15 cellular contexts compared by ENCODE assay signal in genomic region chr3:152910211-152910610, GRCh38.
DNase-seq lines count a peak whose midpoint lies in the region; ATAC-seq, FAIRE-seq and TF ChIP-seq lines count a peak whose summit lies in the region.
"Had no signal": no experiment of that assay in that cellular context is flagged by ENCODE, and none has a peak within 500 bp of the region (broad histone marks: within the 10 kb centered on the region; RNA-seq: fewer than 3 reads in every experiment).

No MANE protein-coding gene starts in this region.

- peaks cover 12% of the 10 kb centered on the region for H3K4me1 ChIP-seq in A549
- no peaks in the 10 kb centered on the region for H3K4me1 ChIP-seq in SJCRH30
- H3K4me1 ChIP-seq: BLaER1 treated with 17β-estradiol and CSF1 and Interleukin-3, amounts not matched to agents 10 nM and 100 nM had no signal

- CTCF ChIA-PET in A549 (lab: Yijun Ruan, JAX), result interaction anchor here (0.6 kb wide), 2 partner anchors 255 to 1230 kb away, joined by 3 read pairs; no protein-coding TSS in a partner anchor
- CTCF ChIA-PET in CD4-positive, alpha-beta T cell (lab: Charles Lee), result no interaction called here

- in situ Hi-C loops in GM13977 (cut with MboI; ENCODE audit: low pct_unique_long_range_greater_than_20kb, low sequenced_read_pairs, unreplicated experiment), result no loop called here

- ATAC-seq in A549 (peak in 1 of 2 experiments; percentile 43; a peak in 3 of 6 replicates), HG03442 (IDR thresholded peaks at IDR 0.05; ENCODE audit: unreplicated experiment) (no peak)
- no peak for ATAC-seq in CD4-positive, alpha-beta T cell (ENCODE audit: poor library complexity)
- ATAC-seq in activated naive CD8-positive, alpha-beta T cell treated with anti-CD3 and anti-CD28 coated beads, Interleukin-2, amount 50 U/mL, for 24 hours, result no peak
- ATAC-seq: stimulated activated memory B cell treated with anti-CD40 and anti-IgM and Interleukin-4, amounts not matched to agents 10 μg/mL and 1 μg/mL and 100 μg/mL, for 72 hours had no signal

- no peaks in the 10 kb centered on the region for H3K27me3 Mint-ChIP-seq in CD4-positive, alpha-beta T cell
- H3K27me3 Mint-ChIP-seq in activated naive CD8-positive, alpha-beta T cell treated with anti-CD3 and anti-CD28 coated beads, Interleukin-2, amount 50 U/mL, for 24 hours, result no peaks in the 10 kb centered on the region
- H3K27me3 Mint-ChIP-seq: activated CD4-positive, alpha-beta T cell treated with anti-CD3 and anti-CD28 coated beads, Interleukin-2, amount 10 ng/mL, durations not matched to agents 7 days and 5 days; stimulated activated memory B cell treated with anti-CD40 and anti-IgM and Interleukin-4, amounts not matched to agents 10 μg/mL and 1 μg/mL and 100 μg/mL, for 72 hours had no signal

- 92% methylated on average over 4 of the region's 4 CpGs for WGBS in A549 (ENCODE audit: missing lambda C conversion rate)

- H3K4me3 Mint-ChIP-seq in CD4-positive, alpha-beta T cell, result no peak overlapping the region
- no peak overlapping the region for H3K4me3 Mint-ChIP-seq in activated naive CD8-positive, alpha-beta T cell treated with anti-CD3 and anti-CD28 coated beads, Interleukin-2, amount 50 U/mL, for 24 hours
- H3K4me3 Mint-ChIP-seq: activated CD4-positive, alpha-beta T cell treated with anti-CD3 and anti-CD28 coated beads, Interleukin-2, amount 10 ng/mL, durations not matched to agents 7 days and 5 days; activated T-helper 1 cell treated with anti-CD3 and anti-CD28 coated beads, Interleukin-12 subunit alpha, Interleukin-12 subunit beta, Interleukin-2, Interleukin-4 antibody, amounts not matched to agents 30 ng/mL and 10 ng/mL and 1 ng/mL, durations not matched to agents 14 hours and 24 hours and 36 hours; stimulated activated memory B cell treated with anti-CD40 and anti-IgM and Interleukin-4, amounts not matched to agents 10 μg/mL and 1 μg/mL and 100 μg/mL, for 72 hours had no signal

- H3K27me3 ChIP-seq in SJCRH30, result no peaks in the 10 kb centered on the region
- H3K27me3 ChIP-seq in CD4-positive, alpha-beta T cell (ENCODE audit: control insufficient read depth, insufficient read depth, low read length), result no peaks in the 10 kb centered on the region
- H3K27me3 ChIP-seq: BLaER1 treated with 17β-estradiol and CSF1 and Interleukin-3, amounts not matched to agents 10 nM and 100 nM had no signal

- H3K27ac ChIP-seq in A549, result peak overlapping the region; percentile 57 to 71
- no peak overlapping the region for H3K27ac ChIP-seq in SJCRH30
- no peak overlapping the region for H3K27ac ChIP-seq in CD4-positive, alpha-beta T cell (ENCODE audit: low read depth, low read length)
- H3K27ac ChIP-seq: BLaER1 treated with 17β-estradiol and CSF1 and Interleukin-3, amounts not matched to agents 10 nM and 100 nM had no signal

- no peak for TF ChIP-seq POLR2A in A549 (IDR thresholded peaks at IDR 0.05; ENCODE audit: low read length)

- H3K9me3 Mint-ChIP-seq in CD4-positive, alpha-beta T cell, result peaks cover under 1% of the 10 kb centered on the region
- peaks cover 2% of the 10 kb centered on the region for H3K9me3 Mint-ChIP-seq in activated naive CD8-positive, alpha-beta T cell treated with anti-CD3 and anti-CD28 coated beads, Interleukin-2, amount 50 U/mL, for 24 hours
- H3K9me3 Mint-ChIP-seq: activated CD4-positive, alpha-beta T cell treated with anti-CD3 and anti-CD28 coated beads, Interleukin-2, amount 10 ng/mL, durations not matched to agents 7 days and 5 days; activated T-helper 1 cell treated with anti-CD3 and anti-CD28 coated beads, Interleukin-12 subunit alpha, Interleukin-12 subunit beta, Interleukin-2, Interleukin-4 antibody, amounts not matched to agents 30 ng/mL and 10 ng/mL and 1 ng/mL, durations not matched to agents 14 hours and 24 hours and 36 hours had no signal

- TF ChIP-seq EP300 in A549 (IDR thresholded peaks at IDR 0.05), result no peak

- H3K4me1 Mint-ChIP-seq in CD4-positive, alpha-beta T cell (ENCODE audit: low read depth), result no peaks in the 10 kb centered on the region
- H3K4me1 Mint-ChIP-seq in activated naive CD8-positive, alpha-beta T cell treated with anti-CD3 and anti-CD28 coated beads, Interleukin-2, amount 50 U/mL, for 24 hours, result no peaks in the 10 kb centered on the region
- H3K4me1 Mint-ChIP-seq: activated CD4-positive, alpha-beta T cell treated with anti-CD3 and anti-CD28 coated beads, Interleukin-2, amount 10 ng/mL, durations not matched to agents 7 days and 5 days; stimulated activated memory B cell treated with anti-CD40 and anti-IgM and Interleukin-4, amounts not matched to agents 10 μg/mL and 1 μg/mL and 100 μg/mL, for 72 hours had no signal

- H3K27ac Mint-ChIP-seq in CD4-positive, alpha-beta T cell, result no peak overlapping the region
- no peak overlapping the region for H3K27ac Mint-ChIP-seq in activated naive CD8-positive, alpha-beta T cell treated with anti-CD3 and anti-CD28 coated beads, Interleukin-2, amount 50 U/mL, for 24 hours
- H3K27ac Mint-ChIP-seq: activated CD4-positive, alpha-beta T cell treated with anti-CD3 and anti-CD28 coated beads, Interleukin-2, amount 10 ng/mL, durations not matched to agents 7 days and 5 days; activated T-helper 1 cell treated with anti-CD3 and anti-CD28 coated beads, Interleukin-12 subunit alpha, Interleukin-12 subunit beta, Interleukin-2, Interleukin-4 antibody, amounts not matched to agents 30 ng/mL and 10 ng/mL and 1 ng/mL, durations not matched to agents 14 hours and 24 hours and 36 hours; stimulated activated memory B cell treated with anti-CD40 and anti-IgM and Interleukin-4, amounts not matched to agents 10 μg/mL and 1 μg/mL and 100 μg/mL, for 72 hours had no signal

- no peak overlapping the region for H3K4me3 ChIP-seq in A549
- H3K4me3 ChIP-seq in SJCRH30, result no peak overlapping the region
- no peak overlapping the region for H3K4me3 ChIP-seq in fibroblast of mammary gland (ENCODE audit: control insufficient read depth, low read depth, low read length)
- H3K4me3 ChIP-seq: BLaER1 treated with 17β-estradiol and CSF1 and Interleukin-3, amounts not matched to agents 10 nM and 100 nM had no signal

- H3K4me2 ChIP-seq in A549, result no peak overlapping the region
- H3K4me2 ChIP-seq: BLaER1 treated with 17β-estradiol and CSF1 and Interleukin-3, amounts not matched to agents 10 nM and 100 nM had no signal

- H3K9me3 ChIP-seq in A549, result no peaks in the 10 kb centered on the region
- no peaks in the 10 kb centered on the region for H3K9me3 ChIP-seq in SJCRH30 (replicated peaks)
- H3K9me3 ChIP-seq in CD4-positive, alpha-beta T cell (ENCODE audit: control insufficient read depth, low read length), result no peaks in the 10 kb centered on the region
- H3K9me3 ChIP-seq: BLaER1 treated with 17β-estradiol and CSF1 and Interleukin-3, amounts not matched to agents 10 nM and 100 nM had no signal

- TF ChIP-seq CTCF in A549 (IDR thresholded peaks at IDR 0.05) (no peak), GM13977 (IDR thresholded peaks at IDR 0.05; ENCODE audit: extremely low read depth, insufficient read depth, missing control alignments) (peak; percentile 12), fibroblast of mammary gland (conservative IDR thresholded peaks at IDR 0.05; ENCODE audit: control insufficient read depth, insufficient read depth, low read depth, low read length) (no peak)
- TF ChIP-seq CTCF in CD4-positive, alpha-beta T cell (IDR thresholded peaks at IDR 0.05), result no peak

- no peaks in the 10 kb centered on the region for H3K36me3 Mint-ChIP-seq in CD4-positive, alpha-beta T cell (ENCODE audit: low read depth)
- H3K36me3 Mint-ChIP-seq in activated naive CD8-positive, alpha-beta T cell treated with anti-CD3 and anti-CD28 coated beads, Interleukin-2, amount 50 U/mL, for 24 hours (ENCODE audit: low read depth), result no peaks in the 10 kb centered on the region
- H3K36me3 Mint-ChIP-seq: stimulated activated memory B cell treated with anti-CD40 and anti-IgM and Interleukin-4, amounts not matched to agents 10 μg/mL and 1 μg/mL and 100 μg/mL, for 72 hours had no signal

- TF ChIP-seq RAD21 in A549 (conservative IDR thresholded peaks at IDR 0.05 in 1 of 2, IDR thresholded peaks at IDR 0.05 in 1 of 2), result no peak

- DNase-seq in A549 (ENCODE audit: low read depth in 1 of 2, low spot score in 1 of 2), result peak in 1 of 2 experiments; percentile 23
- no peak for DNase-seq in GM13977 (ENCODE audit: low spot score)
- DNase-seq in SJCRH30, result peak; percentile 3 to 38
- peak; percentile 4 for DNase-seq in fibroblast of mammary gland (ENCODE audit: low read depth)
- no peak for DNase-seq in posterior cingulate gyrus
- DNase-seq in CD4-positive, alpha-beta T cell, result no peak
- no peak for DNase-seq in activated naive CD8-positive, alpha-beta T cell treated with anti-CD3 and anti-CD28 coated beads, Interleukin-2, amount 50 U/mL, for 24 hours
- DNase-seq: activated CD4-positive, alpha-beta T cell treated with anti-CD3 and anti-CD28 coated beads, Interleukin-2, amount 10 ng/mL, durations not matched to agents 7 days and 5 days; mammary epithelial cell; NCI-H774; stimulated activated CD4-positive, alpha-beta T cell treated with anti-CD3 and anti-CD28 coated beads, Interleukin-2, amount 100 ng/mL, for 24 hours had no signal

- no peak for FAIRE-seq in A549 (lab: Jason Lieb, UNC)

- POLR2A ChIA-PET in A549 (lab: Yijun Ruan, JAX), result no interaction called here
- POLR2A ChIA-PET in CD4-positive, alpha-beta T cell (lab: Charles Lee), result interaction anchor here (0.7 kb wide), 1 partner anchor 9 kb away, joined by 4 read pairs; no protein-coding TSS in a partner anchor

- no peaks in the 10 kb centered on the region for H3K36me3 ChIP-seq in SJCRH30
- H3K36me3 ChIP-seq: BLaER1 treated with 17β-estradiol and CSF1 and Interleukin-3, amounts not matched to agents 10 nM and 100 nM had no signal

- intact Hi-C loops in posterior cingulate gyrus (cut with DNase I), result no loop called here
- intact Hi-C loops in CD4-positive, alpha-beta T cell (cut with DNase I, micrococcal nuclease), result no loop called here

TF ChIP-seq in A549, 52 proteins besides CTCF, POLR2A, EP300 and RAD21 (continues in another document):
- no peak for TF ChIP-seq FOSL2 (IDR thresholded peaks at IDR 0.05)
- TF ChIP-seq FOSL2 (CRISPR knock-in tag; IDR thresholded peaks at IDR 0.05), result no peak
- TF ChIP-seq BHLHE40 (IDR thresholded peaks at IDR 0.05; ENCODE audit: low read depth, low read length), result no peak
- TF ChIP-seq POLR2AphosphoS2 (conservative IDR thresholded peaks at IDR 0.05; ENCODE audit: low read length), result no peak
- no peak for TF ChIP-seq HES2 (IDR thresholded peaks at IDR 0.05)
- TF ChIP-seq ZFP36 (IDR thresholded peaks at IDR 0.05; ENCODE audit: borderline replicate concordance, partially characterized antibody), result no peak
- no peak for TF ChIP-seq SREBF2 (IDR thresholded peaks at IDR 0.05)
- TF ChIP-seq MYC (IDR thresholded peaks at IDR 0.05; ENCODE audit: borderline replicate concordance, low read length), result no peak
- no peak for TF ChIP-seq KDM1A (IDR thresholded peaks at IDR 0.05; ENCODE audit: low read depth)
- TF ChIP-seq NR3C1 (IDR thresholded peaks at IDR 0.05), result no peak

Comparison
In these comparisons a context has a peak if more than half of its experiments do, and no peak if none do; other contexts are left out.
1. DNase-seq: peak in SJCRH30 (2 of 2) and fibroblast of mammary gland (single experiment); none in GM13977 (single experiment), posterior cingulate gyrus (0 of 10), CD4-positive, alpha-beta T cell (0 of 10) and activated naive CD8-positive, alpha-beta T cell treated with anti-CD3 and anti-CD28 coated beads, Interleukin-2, amount 50 U/mL, for 24 hours (single experiment).
2. H3K27ac ChIP-seq: peak in A549 (2 of 2); none in SJCRH30 (single experiment) and CD4-positive, alpha-beta T cell (single experiment).